ENCODE assay signal across 10 cellular contexts in the genomic region with DNA sequence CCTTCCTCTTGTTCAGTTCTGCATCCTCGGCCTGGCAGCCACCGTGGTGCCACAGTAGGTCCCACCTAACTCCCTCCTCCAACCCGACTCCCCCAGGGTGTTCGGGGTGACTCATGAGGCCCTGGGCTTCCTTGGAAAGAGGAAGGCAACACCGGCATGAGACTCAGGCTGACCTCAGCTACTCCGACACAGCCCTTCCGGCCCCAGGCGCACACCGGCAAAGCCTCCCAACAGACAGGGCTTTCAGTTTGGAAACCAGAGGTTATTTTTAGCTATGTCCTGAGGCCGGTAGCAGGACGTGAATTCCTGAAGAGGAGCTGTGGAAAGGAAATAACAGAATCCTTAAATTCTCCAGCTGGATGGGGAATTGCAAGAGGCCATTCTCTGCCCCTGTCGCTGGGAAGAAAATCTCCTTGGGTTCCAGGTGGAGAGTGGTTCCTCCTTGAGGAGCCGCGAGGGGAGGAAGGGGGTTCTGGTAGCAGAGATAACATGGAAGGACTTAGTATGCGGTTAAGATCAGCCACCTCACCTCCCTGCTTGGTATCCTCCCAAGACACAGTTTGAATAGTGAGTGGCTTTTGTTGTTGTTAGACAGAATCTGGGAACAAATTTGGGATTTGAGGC. TPM values are rescaled to one million over a fixed set of nuclear protein-coding genes. Genes with fewer than 3 reads are reported as not detected.
DNase-seq lines count a peak whose midpoint lies in the region; ATAC-seq and TF ChIP-seq lines count a peak whose summit lies in the region.
"Had no signal": no experiment of that assay in that cellular context is flagged by ENCODE, and none has a peak within 500 bp of the region (broad histone marks: within the 10 kb centered on the region; RNA-seq: fewer than 3 reads in every experiment).

No MANE protein-coding gene starts in this region.

- H3K36me3 ChIP-seq in SJCRH30 (peaks cover 27% of the 10 kb centered on the region), H7 (replicated peaks; ENCODE audit: control insufficient read depth, insufficient read depth, low read length) (no peaks in the 10 kb centered on the region)
- no peaks in the 10 kb centered on the region for H3K36me3 ChIP-seq in naive thymus-derived CD4-positive, alpha-beta T cell (ENCODE audit: control insufficient read depth in 2 of 3, insufficient read depth in 3 of 3, low read length in 3 of 3)

- H3K27me3 ChIP-seq in SJCRH30 (no peaks in the 10 kb centered on the region), H7 (ENCODE audit: control insufficient read depth, insufficient read depth, low read length) (peaks cover 1% of the 10 kb centered on the region; the same call in 1 of the 2 replicates)
- no peaks in the 10 kb centered on the region for H3K27me3 ChIP-seq in naive thymus-derived CD4-positive, alpha-beta T cell (ENCODE audit: control insufficient read depth in 2 of 2, insufficient read depth in 2 of 2, low read length in 2 of 2)

- POLR2A ChIA-PET in naive thymus-derived CD4-positive, alpha-beta T cell (lab: Charles Lee): no interaction called here
- POLR2A ChIA-PET in activated CD4-positive, alpha-beta T cell treated with anti-CD3 and anti-CD28 coated beads for 36 hours (lab: Charles Lee): no interaction called here

- peaks cover 0 to 29% (median 18%) of the 10 kb centered on the region in 5 donors for H3K27me3 Mint-ChIP-seq in naive thymus-derived CD4-positive, alpha-beta T cell
- peaks cover 7% of the 10 kb centered on the region for H3K27me3 Mint-ChIP-seq in activated CD4-positive, alpha-beta T cell treated with anti-CD3 and anti-CD28 coated beads for 36 hours
- H3K27me3 Mint-ChIP-seq: CD4-positive, CD25-positive, alpha-beta regulatory T cell had no signal

- intact Hi-C loops in naive thymus-derived CD4-positive, alpha-beta T cell (cut with micrococcal nuclease): no loop called here
- intact Hi-C loops in activated CD4-positive, alpha-beta T cell treated with anti-CD3 and anti-CD28 coated beads for 36 hours (cut with DNase I, micrococcal nuclease): no loop called here

- H3K9me3 Mint-ChIP-seq in naive thymus-derived CD4-positive, alpha-beta T cell: peaks cover 0 to 1% (median 0%) of the 10 kb centered on the region in 11 donors
- H3K9me3 Mint-ChIP-seq in activated CD4-positive, alpha-beta T cell treated with anti-CD3 and anti-CD28 coated beads for 36 hours (ENCODE audit: low read depth): no peaks in the 10 kb centered on the region
- H3K9me3 Mint-ChIP-seq: CD4-positive, CD25-positive, alpha-beta regulatory T cell; stimulated activated effector memory CD8-positive, alpha-beta T cell treated with anti-CD3 and anti-CD28 coated beads, Interleukin-12 subunit alpha, Interleukin-12 subunit beta, amount 100 ng/mL, for 72 hours had no signal

- peak overlapping the region in 1 of 9 donors; percentile 55 for H3K27ac Mint-ChIP-seq in naive thymus-derived CD4-positive, alpha-beta T cell
- H3K27ac Mint-ChIP-seq in activated CD4-positive, alpha-beta T cell treated with anti-CD3 and anti-CD28 coated beads for 36 hours: no peak overlapping the region
- H3K27ac Mint-ChIP-seq: CD4-positive, CD25-positive, alpha-beta regulatory T cell; stimulated activated effector memory CD8-positive, alpha-beta T cell treated with anti-CD3 and anti-CD28 coated beads, Interleukin-12 subunit alpha, Interleukin-12 subunit beta, amount 100 ng/mL, for 72 hours had no signal

- H3K4me3 ChIP-seq in AG10803 (ENCODE audit: low read length) (peak overlapping the region; percentile 5), SJCRH30 (no peak overlapping the region), H7 (ENCODE audit: insufficient read depth, low read depth, low read length) (no peak overlapping the region)
- no peak overlapping the region for H3K4me3 ChIP-seq in naive thymus-derived CD4-positive, alpha-beta T cell (ENCODE audit: low read length)

- no peaks in the 10 kb centered on the region for H3K36me3 Mint-ChIP-seq in naive thymus-derived CD4-positive, alpha-beta T cell
- no peaks in the 10 kb centered on the region for H3K36me3 Mint-ChIP-seq in activated CD4-positive, alpha-beta T cell treated with anti-CD3 and anti-CD28 coated beads for 36 hours (ENCODE audit: low read depth)
- H3K36me3 Mint-ChIP-seq: CD4-positive, CD25-positive, alpha-beta regulatory T cell; stimulated activated effector memory CD8-positive, alpha-beta T cell treated with anti-CD3 and anti-CD28 coated beads, Interleukin-12 subunit alpha, Interleukin-12 subunit beta, amount 100 ng/mL, for 72 hours had no signal

- H3K4me1 ChIP-seq in SJCRH30: peaks cover 57% of the 10 kb centered on the region
- H3K4me1 ChIP-seq in naive thymus-derived CD4-positive, alpha-beta T cell (ENCODE audit: control insufficient read depth in 2 of 2, insufficient read depth in 2 of 2, low read length in 2 of 2): no peaks in the 10 kb centered on the region

- no peaks in the 10 kb centered on the region for H3K9me3 ChIP-seq in SJCRH30 (replicated peaks)
- H3K9me3 ChIP-seq in naive thymus-derived CD4-positive, alpha-beta T cell (ENCODE audit: control insufficient read depth in 2 of 3, low read length in 3 of 3): no peaks in the 10 kb centered on the region

- CTCF ChIA-PET in naive thymus-derived CD4-positive, alpha-beta T cell (lab: Charles Lee): no interaction called here
- CTCF ChIA-PET in activated CD4-positive, alpha-beta T cell treated with anti-CD3 and anti-CD28 coated beads for 36 hours (lab: Charles Lee): interaction anchor here (0.7 to 1.5 kb wide), 3 partner anchors 16 to 87 kb away, joined by 3 to 5 read pairs (median 3); no protein-coding TSS in a partner anchor

- H3K27ac ChIP-seq in SJCRH30: peak overlapping the region; percentile 49
- H3K27ac ChIP-seq in naive thymus-derived CD4-positive, alpha-beta T cell (ENCODE audit: low read depth, low read length): no peak overlapping the region

- ATAC-seq in naive thymus-derived CD4-positive, alpha-beta T cell: peak; percentile 37
- no peak for ATAC-seq in activated CD4-positive, alpha-beta T cell treated with anti-CD3 and anti-CD28 coated beads for 36 hours
- ATAC-seq in GM18511 (IDR thresholded peaks at IDR 0.05; ENCODE audit: unreplicated experiment): no peak
- ATAC-seq: stimulated activated effector memory CD8-positive, alpha-beta T cell treated with anti-CD3 and anti-CD28 coated beads, Interleukin-12 subunit alpha, Interleukin-12 subunit beta, amount 100 ng/mL, for 72 hours had no signal

- H3K4me1 Mint-ChIP-seq in naive thymus-derived CD4-positive, alpha-beta T cell: peaks cover 0 to 11% (median 0%) of the 10 kb centered on the region in 7 donors
- H3K4me1 Mint-ChIP-seq in activated CD4-positive, alpha-beta T cell treated with anti-CD3 and anti-CD28 coated beads for 36 hours: no peaks in the 10 kb centered on the region
- H3K4me1 Mint-ChIP-seq: stimulated activated effector memory CD8-positive, alpha-beta T cell treated with anti-CD3 and anti-CD28 coated beads, Interleukin-12 subunit alpha, Interleukin-12 subunit beta, amount 100 ng/mL, for 72 hours had no signal

- H3K4me3 Mint-ChIP-seq in naive thymus-derived CD4-positive, alpha-beta T cell: no peak overlapping the region
- no peak overlapping the region for H3K4me3 Mint-ChIP-seq in activated CD4-positive, alpha-beta T cell treated with anti-CD3 and anti-CD28 coated beads for 36 hours
- H3K4me3 Mint-ChIP-seq: CD4-positive, CD25-positive, alpha-beta regulatory T cell; stimulated activated effector memory CD8-positive, alpha-beta T cell treated with anti-CD3 and anti-CD28 coated beads, Interleukin-12 subunit alpha, Interleukin-12 subunit beta, amount 100 ng/mL, for 72 hours had no signal

- TF ChIP-seq POLR2A in erythroblast (IDR thresholded peaks at IDR 0.05; ENCODE audit: low read length): no peak

- DNase-seq in AG10803 (ENCODE audit: low read depth) (peak; percentile 75), SJCRH30 (peak; percentile 85 to 86), erythroblast (lab: John Stamatoyannopoulos, UW) (peak; percentile 41 to 64), H7 (no peak), NCI-H1436 (lab: John Stamatoyannopoulos, UW) (no peak)
- no peak for DNase-seq in naive thymus-derived CD4-positive, alpha-beta T cell
- DNase-seq in activated CD4-positive, alpha-beta T cell treated with anti-CD3 and anti-CD28 coated beads for 36 hours: no peak
- DNase-seq: CD4-positive, CD25-positive, alpha-beta regulatory T cell had no signal

- TF ChIP-seq CTCF in AG10803 (conservative IDR thresholded peaks at IDR 0.05; ENCODE audit: low read length): no peak

RNA-seq across cellular contexts. Expression of gene PLXNA2, which starts 24.4 kb away (rescaled TPM):
- 26.2 and 34.8 TPM in 2 replicates for total RNA-seq in SJCRH30 (2014; rRNA removed; shearing (Covaris generic))
- 1 to 10 TPM in 4 of 5 experiments, under 1 TPM in 1; 0.70 to 5.4 (median 1.4) TPM for total RNA-seq in naive thymus-derived CD4-positive, alpha-beta T cell
- not detected for polyA plus RNA-seq in naive thymus-derived CD4-positive, alpha-beta T cell
- total RNA-seq in activated CD4-positive, alpha-beta T cell treated with anti-CD3 and anti-CD28 coated beads for 36 hours: under 1 TPM in 1 of 2 experiments, not detected in 1; 0.04 TPM
- total RNA-seq in H7 (2014; rRNA removed; shearing (Covaris generic)): 1.8 and 5.3 TPM in 2 replicates

Comparison
In these comparisons a context has a peak if more than half of its experiments do, and no peak if none do; other contexts are left out.
1. DNase-seq: peak in AG10803 (single experiment), SJCRH30 (2 of 2) and erythroblast (2 of 2); none in naive thymus-derived CD4-positive, alpha-beta T cell (0 of 9), activated CD4-positive, alpha-beta T cell treated with anti-CD3 and anti-CD28 coated beads for 36 hours (single experiment), H7 (single experiment) and NCI-H1436 (single experiment).